Comparison of ENCODE assay signal across 13 cellular contexts in the genomic region with DNA sequence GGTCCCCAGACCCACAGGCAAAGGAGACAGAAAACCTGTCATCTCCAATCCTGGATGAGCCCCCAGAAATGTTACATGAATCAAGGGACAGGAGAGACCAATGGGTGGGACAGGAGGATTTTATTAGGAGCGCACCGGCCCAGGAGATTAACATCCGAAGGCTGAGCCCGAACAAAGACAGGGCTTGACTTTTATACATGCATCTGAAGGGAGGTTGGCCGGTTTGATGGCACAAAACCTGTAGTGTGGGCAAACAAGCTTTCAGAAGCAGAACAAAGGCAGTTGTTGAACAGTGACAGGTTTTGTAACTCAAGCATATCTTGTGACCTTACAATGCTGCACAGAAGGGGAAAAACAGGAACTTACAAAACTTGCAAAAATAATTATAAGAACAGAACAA.
DNase-seq lines count a peak whose midpoint lies in the region; ATAC-seq and TF ChIP-seq lines count a peak whose summit lies in the region.
"Had no signal": no experiment of that assay in that cellular context is flagged by ENCODE, and none has a peak within 500 bp of the region (broad histone marks: within the 10 kb centered on the region; RNA-seq: fewer than 3 reads in every experiment).

No MANE protein-coding gene starts in this region.

- peak overlapping the region; percentile 31 for H3K4me3 Mint-ChIP-seq in dendritic cell treated with granulocyte-macrophage colony-stimulating factor and Interleukin-4, amounts not matched to agents 40 ng/mL and 50 ng/mL, for 4 days
- H3K4me3 Mint-ChIP-seq in stimulated activated effector memory CD8-positive, alpha-beta T cell treated with anti-CD3 and anti-CD28 coated beads, Interleukin-12 subunit alpha, Interleukin-12 subunit beta, amount 100 ng/mL, for 72 hours = no peak overlapping the region
- no peak overlapping the region for H3K4me3 Mint-ChIP-seq in stimulated activated naive CD8-positive, alpha-beta T cell treated with anti-CD3 and anti-CD28 coated beads, Interleukin-15, amount 100 ng/mL, for 72 hours
- H3K4me3 Mint-ChIP-seq: CD8-positive, alpha-beta T cell had no signal

- peak; percentile 79 for DNase-seq in GF-D8 (lab: John Stamatoyannopoulos, UW)
- DNase-seq in NB4 (ENCODE audit: low read depth) = peak; percentile 80
- DNase-seq in sciatic nerve (ENCODE audit: low spot score) = no peak
- DNase-seq in activated gamma-delta T cell treated with Interleukin-2 at 50 U/mL for 16 hours = no peak
- no peak for DNase-seq in stimulated activated effector memory CD8-positive, alpha-beta T cell treated with anti-CD3 and anti-CD28 coated beads, Interleukin-12 subunit alpha, Interleukin-12 subunit beta, amount 100 ng/mL, for 72 hours (ENCODE audit: low spot score in 2 of 2)
- DNase-seq in stimulated activated naive CD8-positive, alpha-beta T cell treated with anti-CD3 and anti-CD28 coated beads, Interleukin-15, amount 100 ng/mL, for 72 hours = no peak
- DNase-seq: activated naive CD4-positive, alpha-beta T cell treated with anti-CD3 and anti-CD28 coated beads, Interleukin-2, amount 50 U/mL, for 16 hours; CD8-positive, alpha-beta T cell; Karpas-422; NCI-H2029 treated with DMSO at 0.1 percent for 48 hours had no signal

- ATAC-seq in sciatic nerve = peak; percentile 62
- no peak for ATAC-seq in HG02642 (IDR thresholded peaks at IDR 0.05; ENCODE audit: poor library complexity, unreplicated experiment)
- no peak for ATAC-seq in stimulated activated effector memory CD8-positive, alpha-beta T cell treated with anti-CD3 and anti-CD28 coated beads, Interleukin-12 subunit alpha, Interleukin-12 subunit beta, amount 100 ng/mL, for 72 hours
- no peak for ATAC-seq in stimulated activated naive CD8-positive, alpha-beta T cell treated with anti-CD3 and anti-CD28 coated beads, Interleukin-15, amount 100 ng/mL, for 72 hours
- ATAC-seq: CD8-positive, alpha-beta T cell had no signal

- TF ChIP-seq POLR2A in NB4 (IDR thresholded peaks at IDR 0.05; ENCODE audit: extremely low read depth, insufficient read length) = no peak

- H3K27ac Mint-ChIP-seq in dendritic cell treated with granulocyte-macrophage colony-stimulating factor and Interleukin-4, amounts not matched to agents 40 ng/mL and 50 ng/mL, for 4 days = peak overlapping the region; percentile 83
- no peak overlapping the region for H3K27ac Mint-ChIP-seq in stimulated activated effector memory CD8-positive, alpha-beta T cell treated with anti-CD3 and anti-CD28 coated beads, Interleukin-12 subunit alpha, Interleukin-12 subunit beta, amount 100 ng/mL, for 72 hours
- no peak overlapping the region for H3K27ac Mint-ChIP-seq in stimulated activated naive CD8-positive, alpha-beta T cell treated with anti-CD3 and anti-CD28 coated beads, Interleukin-15, amount 100 ng/mL, for 72 hours
- H3K27ac Mint-ChIP-seq: CD8-positive, alpha-beta T cell had no signal

- H3K9me3 Mint-ChIP-seq in dendritic cell treated with granulocyte-macrophage colony-stimulating factor and Interleukin-4, amounts not matched to agents 40 ng/mL and 50 ng/mL, for 4 days = peaks cover 7% of the 10 kb centered on the region
- no peaks in the 10 kb centered on the region for H3K9me3 Mint-ChIP-seq in stimulated activated effector memory CD8-positive, alpha-beta T cell treated with anti-CD3 and anti-CD28 coated beads, Interleukin-12 subunit alpha, Interleukin-12 subunit beta, amount 100 ng/mL, for 72 hours
- peaks cover 0 to 10% of the 10 kb centered on the region in 2 donors for H3K9me3 Mint-ChIP-seq in stimulated activated naive CD8-positive, alpha-beta T cell treated with anti-CD3 and anti-CD28 coated beads, Interleukin-15, amount 100 ng/mL, for 72 hours
- H3K9me3 Mint-ChIP-seq: CD8-positive, alpha-beta T cell had no signal

- TF ChIP-seq CTCF in NB4 (IDR thresholded peaks at IDR 0.05; ENCODE audit: low read depth, low read length) = no peak

- intact Hi-C loops in dendritic cell treated with granulocyte-macrophage colony-stimulating factor and Interleukin-4, amounts not matched to agents 40 ng/mL and 50 ng/mL, for 4 days (cut with micrococcal nuclease) = no loop called here
- intact Hi-C loops in sciatic nerve (cut with DNase I) = no loop called here

- H3K4me1 Mint-ChIP-seq in dendritic cell treated with granulocyte-macrophage colony-stimulating factor and Interleukin-4, amounts not matched to agents 40 ng/mL and 50 ng/mL, for 4 days (ENCODE audit: low read depth) = peaks cover 57% of the 10 kb centered on the region
- no peaks in the 10 kb centered on the region for H3K4me1 Mint-ChIP-seq in stimulated activated effector memory CD8-positive, alpha-beta T cell treated with anti-CD3 and anti-CD28 coated beads, Interleukin-12 subunit alpha, Interleukin-12 subunit beta, amount 100 ng/mL, for 72 hours
- no peaks in the 10 kb centered on the region for H3K4me1 Mint-ChIP-seq in stimulated activated naive CD8-positive, alpha-beta T cell treated with anti-CD3 and anti-CD28 coated beads, Interleukin-15, amount 100 ng/mL, for 72 hours

- no peaks in the 10 kb centered on the region for H3K27me3 Mint-ChIP-seq in dendritic cell treated with granulocyte-macrophage colony-stimulating factor and Interleukin-4, amounts not matched to agents 40 ng/mL and 50 ng/mL, for 4 days
- peaks cover 22% of the 10 kb centered on the region for H3K27me3 Mint-ChIP-seq in stimulated activated naive CD8-positive, alpha-beta T cell treated with anti-CD3 and anti-CD28 coated beads, Interleukin-15, amount 100 ng/mL, for 72 hours

- H3K36me3 Mint-ChIP-seq in dendritic cell treated with granulocyte-macrophage colony-stimulating factor and Interleukin-4, amounts not matched to agents 40 ng/mL and 50 ng/mL, for 4 days (ENCODE audit: low read depth) = no peaks in the 10 kb centered on the region
- no peaks in the 10 kb centered on the region for H3K36me3 Mint-ChIP-seq in stimulated activated effector memory CD8-positive, alpha-beta T cell treated with anti-CD3 and anti-CD28 coated beads, Interleukin-12 subunit alpha, Interleukin-12 subunit beta, amount 100 ng/mL, for 72 hours
- H3K36me3 Mint-ChIP-seq: CD8-positive, alpha-beta T cell had no signal

- H3K4me3 ChIP-seq in NB4 (ENCODE audit: low read depth, low read length) = no peak overlapping the region
- H3K4me3 ChIP-seq: SK-N-MC had no signal

Comparison
In these comparisons a context has a peak if more than half of its experiments do, and no peak if none do; other contexts are left out.
1. DNase-seq: peak in GF-D8 (single experiment) and NB4 (single experiment); none in sciatic nerve (single experiment), activated gamma-delta T cell treated with Interleukin-2 at 50 U/mL for 16 hours (single experiment), stimulated activated effector memory CD8-positive, alpha-beta T cell treated with anti-CD3 and anti-CD28 coated beads, Interleukin-12 subunit alpha, Interleukin-12 subunit beta, amount 100 ng/mL, for 72 hours (0 of 2) and stimulated activated naive CD8-positive, alpha-beta T cell treated with anti-CD3 and anti-CD28 coated beads, Interleukin-15, amount 100 ng/mL, for 72 hours (0 of 2).